In the genomic region with DNA sequence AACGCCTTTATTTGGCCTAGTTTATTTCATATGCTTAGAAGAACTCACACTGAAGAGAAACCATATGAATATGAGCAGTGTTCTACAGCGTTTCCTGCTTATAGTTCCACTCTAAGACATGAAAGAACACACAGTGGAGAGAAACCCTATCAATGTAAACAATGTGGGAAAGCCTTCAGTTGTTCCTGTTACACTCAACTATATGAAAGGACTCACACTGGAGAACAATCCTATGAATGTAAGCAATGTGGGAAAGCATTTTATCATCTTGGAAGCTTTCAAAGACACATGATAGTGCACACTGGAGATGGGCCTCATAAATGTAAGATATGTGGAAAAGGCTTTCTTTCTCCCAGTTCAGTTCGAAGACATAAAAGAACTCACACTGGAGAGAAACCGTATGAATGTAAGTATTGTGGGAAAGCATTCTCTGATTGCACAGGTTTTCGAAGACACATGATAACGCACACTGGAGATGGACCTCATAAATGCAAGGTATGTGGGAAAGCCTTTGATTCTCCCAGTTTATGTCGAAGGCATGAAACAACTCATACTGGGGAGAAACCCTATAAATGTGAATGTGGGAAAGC, we compare ENCODE assay signal across 20 cellular contexts. TPM values are rescaled to one million over a fixed set of nuclear protein-coding genes. Genes with fewer than 3 reads are reported as not detected.
A peak's percentile ranks its signal among the peaks of the same experiment; 100 is the strongest.
DNase-seq lines count a peak whose midpoint lies in the region; ATAC-seq and TF ChIP-seq lines count a peak whose summit lies in the region.
"Had no signal": no experiment of that assay in that cellular context is flagged by ENCODE, and none has a peak within 500 bp of the region (broad histone marks: within the 10 kb centered on the region; RNA-seq: fewer than 3 reads in every experiment).

No MANE protein-coding gene starts in this region.

- H3K9ac ChIP-seq in PC-3 (ENCODE audit: low read length) (no peak overlapping the region), endodermal cell (ENCODE audit: extremely low read depth, low read length, poor library complexity, severe bottlenecking) (no peak overlapping the region), subcutaneous abdominal adipose tissue (ENCODE audit: low read length in 5 of 5) (no peak overlapping the region)
- H3K9ac ChIP-seq: GM23248 had no signal

- peaks cover 80 to 96% of the 10 kb centered on the region in 2 experiments for H3K9me3 ChIP-seq in CD4-positive, CD25-positive, alpha-beta regulatory T cell (ENCODE audit: control insufficient read depth in 2 of 2, low read length in 2 of 2)
- H3K9me3 ChIP-seq in PC-3 (ENCODE audit: low read length): peaks cover 74% of the 10 kb centered on the region
- peaks cover 80% of the 10 kb centered on the region for H3K9me3 ChIP-seq in endodermal cell (ENCODE audit: control insufficient read depth, low read length)
- peaks cover 49 to 74% (median 68%) of the 10 kb centered on the region in 5 donors for H3K9me3 ChIP-seq in subcutaneous abdominal adipose tissue (ENCODE audit: control insufficient read depth in 5 of 5, low read length in 5 of 5)
- H3K9me3 ChIP-seq in right atrium auricular region: peaks cover 42 to 82% of the 10 kb centered on the region in 2 donors

- H3K36me3 ChIP-seq in CD4-positive, CD25-positive, alpha-beta regulatory T cell (ENCODE audit: control insufficient read depth, insufficient read depth, low read length): peaks cover 50% of the 10 kb centered on the region
- peaks cover 87% of the 10 kb centered on the region for H3K36me3 ChIP-seq in PC-3 (ENCODE audit: low read depth, low read length)
- H3K36me3 ChIP-seq in endodermal cell (ENCODE audit: control insufficient read depth, insufficient read depth, low read length): peaks cover 45% of the 10 kb centered on the region
- H3K36me3 ChIP-seq in subcutaneous abdominal adipose tissue (ENCODE audit: control insufficient read depth in 5 of 5, insufficient read depth in 5 of 5, low read length in 5 of 5): peaks cover 41 to 57% (median 44%) of the 10 kb centered on the region in 5 donors
- H3K36me3 ChIP-seq in right atrium auricular region: peaks cover 57% of the 10 kb centered on the region

- H3K27me3 Mint-ChIP-seq in CD4-positive, CD25-positive, alpha-beta regulatory T cell: no peaks in the 10 kb centered on the region
- H3K27me3 Mint-ChIP-seq in endodermal cell (ENCODE audit: insufficient read depth) (no peaks in the 10 kb centered on the region), immature natural killer cell (ENCODE audit: low read depth in 3 of 3) (peaks cover 0 to 2% (median 0%) of the 10 kb centered on the region in 3 donors)
- H3K27me3 Mint-ChIP-seq: CD4-positive, alpha-beta T cell had no signal

- H3K9me2 ChIP-seq in PC-3 (replicated peaks; ENCODE audit: low read length): no peaks in the 10 kb centered on the region

- WGBS in endodermal cell (ENCODE audit: insufficient coverage in 1 of 2, insufficient read length in 1 of 2), 2 experiments: 96 to 98% methylated on average over 6 to 7 of the region's 7 CpGs

- H3K27me3 ChIP-seq in CD4-positive, CD25-positive, alpha-beta regulatory T cell (ENCODE audit: control insufficient read depth, insufficient read depth, low read length): no peaks in the 10 kb centered on the region
- H3K27me3 ChIP-seq in PC-3 (ENCODE audit: low read length) (no peaks in the 10 kb centered on the region), endodermal cell (ENCODE audit: control insufficient read depth, insufficient read depth, low read length, poor library complexity, severe bottlenecking) (no peaks in the 10 kb centered on the region), subcutaneous abdominal adipose tissue (ENCODE audit: control insufficient read depth in 5 of 5, insufficient read depth in 4 of 5, low read length in 5 of 5) (no peaks in the 10 kb centered on the region), right atrium auricular region (no peaks in the 10 kb centered on the region)

- no peak overlapping the region for H3K4me3 Mint-ChIP-seq in CD4-positive, CD25-positive, alpha-beta regulatory T cell
- H3K4me3 Mint-ChIP-seq in endodermal cell (no peak overlapping the region), immature natural killer cell (no peak overlapping the region)
- H3K4me3 Mint-ChIP-seq: CD4-positive, alpha-beta T cell had no signal

- H3F3A ChIP-seq in PC-3 (ENCODE audit: low read length, unreplicated experiment): no peaks in the 10 kb centered on the region

- H3K4me2 ChIP-seq in PC-3 (ENCODE audit: low read length): no peak overlapping the region

- CTCF ChIA-PET in PC-3 (lab: Charles Lee): no interaction called here

- H3K27ac Mint-ChIP-seq in CD4-positive, CD25-positive, alpha-beta regulatory T cell: no peak overlapping the region
- no peak overlapping the region for H3K27ac Mint-ChIP-seq in endodermal cell
- H3K27ac Mint-ChIP-seq in immature natural killer cell: no peak overlapping the region
- H3K27ac Mint-ChIP-seq: CD4-positive, alpha-beta T cell had no signal

- peaks cover 0 to 80% (median 37%) of the 10 kb centered on the region in 7 donors for H3K9me3 Mint-ChIP-seq in CD4-positive, CD25-positive, alpha-beta regulatory T cell
- H3K9me3 Mint-ChIP-seq in endodermal cell: peaks cover 91% of the 10 kb centered on the region
- peaks cover 38 to 95% (median 76%) of the 10 kb centered on the region in 6 donors for H3K9me3 Mint-ChIP-seq in immature natural killer cell

- H3K4me1 ChIP-seq in CD4-positive, CD25-positive, alpha-beta regulatory T cell (ENCODE audit: control insufficient read depth, insufficient read depth, low read length, poor library complexity, severe bottlenecking): no peaks in the 10 kb centered on the region
- H3K4me1 ChIP-seq in PC-3 (ENCODE audit: insufficient read depth, low read length): no peaks in the 10 kb centered on the region
- H3K4me1 ChIP-seq in endodermal cell (ENCODE audit: control insufficient read depth, insufficient read depth, low read length): no peaks in the 10 kb centered on the region
- H3K4me1 ChIP-seq in subcutaneous abdominal adipose tissue (ENCODE audit: control insufficient read depth in 5 of 5, insufficient read depth in 5 of 5, low read length in 5 of 5): peaks cover 0 to 3% (median 0%) of the 10 kb centered on the region in 5 donors
- H3K4me1 ChIP-seq in right atrium auricular region: no peaks in the 10 kb centered on the region
- H3K4me1 ChIP-seq: Caco-2 had no signal

- H2AFZ ChIP-seq in PC-3 (ENCODE audit: low read length): no peak overlapping the region
- H2AFZ ChIP-seq: GM23248 had no signal

- no TSS peak for BruUV-seq in PC-3 (replicated peaks; lab: Mats Ljungman, UMichigan)

- H3K36me3 Mint-ChIP-seq in CD4-positive, CD25-positive, alpha-beta regulatory T cell: peaks cover 53% of the 10 kb centered on the region
- H3K36me3 Mint-ChIP-seq in endodermal cell (ENCODE audit: low read depth): peaks cover 42% of the 10 kb centered on the region
- peaks cover 53 to 71% (median 69%) of the 10 kb centered on the region in 3 donors for H3K36me3 Mint-ChIP-seq in immature natural killer cell

- intact Hi-C loops in PC-3 (cut with micrococcal nuclease): no loop called here
- intact Hi-C loops in Right ventricle myocardium superior (cut with DNase I): no loop called here

- POLR2A ChIA-PET in PC-3 (lab: Charles Lee; ENCODE audit: unreplicated experiment): no interaction called here

- no peak overlapping the region for H3K27ac ChIP-seq in CD4-positive, CD25-positive, alpha-beta regulatory T cell (ENCODE audit: insufficient read depth, low read length, poor library complexity, severe bottlenecking)
- H3K27ac ChIP-seq in PC-3 (ENCODE audit: low read length) (no peak overlapping the region), endodermal cell (ENCODE audit: low read depth, low read length) (no peak overlapping the region), subcutaneous abdominal adipose tissue (ENCODE audit: low read depth, low read length) (no peak overlapping the region), right atrium auricular region (no peak overlapping the region)
- H3K27ac ChIP-seq: GM23248 had no signal

- no peaks in the 10 kb centered on the region for H4K20me1 ChIP-seq in PC-3 (ENCODE audit: low read length)

- no peak for DNase-seq in CD4-positive, CD25-positive, alpha-beta regulatory T cell
- DNase-seq in PC-3 (no peak), endodermal cell (no peak), right atrium auricular region (ENCODE audit: low spot score) (no peak), Right ventricle myocardium superior (no peak), immature natural killer cell (no peak)
- DNase-seq: Caco-2; CD4-positive, alpha-beta T cell; DMS 273 treated with DMSO at 0.1 percent for 48 hours; DND-41; HCEC 1CT; NCI-H1105; NCI-H146; NCI-H2029; NCI-H2227 treated with DMSO at 0.1 percent for 48 hours; NCI-H510A; NCI-H774; SHP77 had no signal

- H3K4me1 Mint-ChIP-seq in CD4-positive, CD25-positive, alpha-beta regulatory T cell: no peaks in the 10 kb centered on the region
- H3K4me1 Mint-ChIP-seq in endodermal cell: no peaks in the 10 kb centered on the region
- peaks cover 0 to 2% of the 10 kb centered on the region in 2 donors for H3K4me1 Mint-ChIP-seq in immature natural killer cell

- peak overlapping the region; percentile 11 for H3K4me3 ChIP-seq in CD4-positive, CD25-positive, alpha-beta regulatory T cell (ENCODE audit: low read depth, low read length)
- H3K4me3 ChIP-seq in PC-3 (ENCODE audit: low read length): peak overlapping the region; percentile 28; the same call in 1 of the 2 replicates
- H3K4me3 ChIP-seq in endodermal cell (ENCODE audit: low read length): peak overlapping the region; percentile 37
- peak overlapping the region; percentile 12 to 64 (median 46) for H3K4me3 ChIP-seq in subcutaneous abdominal adipose tissue (ENCODE audit: low read depth in 1 of 5, low read length in 5 of 5)
- H3K4me3 ChIP-seq in right atrium auricular region: no peak overlapping the region
- H3K4me3 ChIP-seq: GM23248 had no signal

- no peaks in the 10 kb centered on the region for H3K79me2 ChIP-seq in PC-3 (ENCODE audit: low read length)

- no peak for TF ChIP-seq CTCF in PC-3 (conservative IDR thresholded peaks at IDR 0.05; ENCODE audit: low read depth, low read length)
- TF ChIP-seq CTCF in endodermal cell (conservative IDR thresholded peaks at IDR 0.05): no peak
- no peak for TF ChIP-seq CTCF in right atrium auricular region (IDR thresholded peaks at IDR 0.05)

- ATAC-seq in CD4-positive, CD25-positive, alpha-beta regulatory T cell (ENCODE audit: low read depth in 2 of 2): no peak
- no peak for ATAC-seq in PC-3
- no peak for ATAC-seq in Right ventricle myocardium superior (ENCODE audit: poor library complexity)

RNA-seq across cellular contexts. Expression of a gene that starts 13.7 kb away (rescaled TPM):
- total RNA-seq in CD4-positive, CD25-positive, alpha-beta regulatory T cell: 2.7 TPM
- 1 to 10 TPM; 3.7 to 6.3 (median 5.1) TPM for polyA plus RNA-seq in CD4-positive, CD25-positive, alpha-beta regulatory T cell
- 6.9 and 8.0 TPM in 2 replicates for total RNA-seq in PC-3 (2014; rRNA removed)
- total RNA-seq in endodermal cell: 1 to 10 TPM; 2.2 to 4.4 TPM
- polyA plus RNA-seq in endodermal cell (2013, experiment 1 of 2): 6.1 TPM
- polyA plus RNA-seq in endodermal cell (2013, experiment 2 of 2): 5.3 TPM
- total RNA-seq in right atrium auricular region: 1 to 10 TPM; 2.0 to 3.4 TPM
- total RNA-seq in Right ventricle myocardium superior: 3.8 TPM
- polyA plus RNA-seq in immature natural killer cell: 1 to 10 TPM in 2 of 3 donors, under 1 TPM in 1; 0.14 to 7.9 (median 5.2) TPM

RNA-seq across cellular contexts. Expression of a gene that starts 17.8 kb away (rescaled TPM):
- total RNA-seq in CD4-positive, CD25-positive, alpha-beta regulatory T cell: 0.62 TPM
- under 1 TPM in 2 of 4 donors, not detected in 2; 0.10 to 0.86 TPM for polyA plus RNA-seq in CD4-positive, CD25-positive, alpha-beta regulatory T cell
- total RNA-seq in PC-3 (2014; rRNA removed): 0.17 and 0.47 TPM in 2 replicates
- 1 to 10 TPM in 1 of 2 donors, under 1 TPM in 1; 0.90 to 2.1 TPM for total RNA-seq in endodermal cell
- 3.9 TPM for polyA plus RNA-seq in endodermal cell (2013, experiment 1 of 2)
- 5.0 TPM for polyA plus RNA-seq in endodermal cell (2013, experiment 2 of 2)
- 1 to 10 TPM; 1.6 to 6.2 TPM for total RNA-seq in right atrium auricular region
- 3.1 TPM for total RNA-seq in Right ventricle myocardium superior
- polyA plus RNA-seq in immature natural killer cell: 1 to 10 TPM in 1 of 3 donors, not detected in 2; 1.1 TPM

RNA-seq across cellular contexts. Expression of a gene that starts 33.5 kb away (rescaled TPM):
- 13.1 TPM for total RNA-seq in CD4-positive, CD25-positive, alpha-beta regulatory T cell
- 1 to 10 TPM in 3 of 4 donors, under 1 TPM in 1; 0.68 to 5.3 (median 2.7) TPM for polyA plus RNA-seq in CD4-positive, CD25-positive, alpha-beta regulatory T cell
- total RNA-seq in PC-3 (2014; rRNA removed) (11.6 and 11.9 TPM in 2 replicates), endodermal cell (10 to 100 TPM; 11.2 to 14.0 TPM), right atrium auricular region (1 to 10 TPM; 3.4 to 4.5 TPM), Right ventricle myocardium superior (4.5 TPM)
- polyA plus RNA-seq in endodermal cell (2013, experiment 1 of 2): 7.9 TPM
- polyA plus RNA-seq in endodermal cell (2013, experiment 2 of 2): 7.5 TPM
- 1 to 10 TPM in 2 of 3 donors, under 1 TPM in 1; 0.34 to 4.5 (median 2.4) TPM for polyA plus RNA-seq in immature natural killer cell

RNA-seq across cellular contexts. Expression of a gene that starts 41.8 kb away (rescaled TPM):
- total RNA-seq in CD4-positive, CD25-positive, alpha-beta regulatory T cell: 4.8 TPM
- 1 to 10 TPM; 1.6 to 4.2 (median 2.5) TPM for polyA plus RNA-seq in CD4-positive, CD25-positive, alpha-beta regulatory T cell
- 5.1 and 5.6 TPM in 2 replicates for total RNA-seq in PC-3 (2014; rRNA removed)
- 10 to 100 TPM in 1 of 2 donors, 1 to 10 TPM in 1; 9.5 to 10.6 TPM for total RNA-seq in endodermal cell
- 6.2 TPM for polyA plus RNA-seq in endodermal cell (2013, experiment 1 of 2)
- polyA plus RNA-seq in endodermal cell (2013, experiment 2 of 2): 5.2 TPM
- 1 to 10 TPM; 2.6 to 4.0 TPM for total RNA-seq in right atrium auricular region
- 2.6 TPM for total RNA-seq in Right ventricle myocardium superior
- 1 to 10 TPM; 1.7 to 5.0 (median 2.4) TPM for polyA plus RNA-seq in immature natural killer cell

Comparison
In these comparisons a context has a peak if more than half of its experiments do, and no peak if none do; other contexts are left out.
1. H3K4me3 ChIP-seq: peak in CD4-positive, CD25-positive, alpha-beta regulatory T cell (single experiment), PC-3 (single experiment), endodermal cell (single experiment) and subcutaneous abdominal adipose tissue (5 of 5); none in right atrium auricular region (0 of 2).